Comparison of ENCODE assay signal across 8 cellular contexts in the genomic region with DNA sequence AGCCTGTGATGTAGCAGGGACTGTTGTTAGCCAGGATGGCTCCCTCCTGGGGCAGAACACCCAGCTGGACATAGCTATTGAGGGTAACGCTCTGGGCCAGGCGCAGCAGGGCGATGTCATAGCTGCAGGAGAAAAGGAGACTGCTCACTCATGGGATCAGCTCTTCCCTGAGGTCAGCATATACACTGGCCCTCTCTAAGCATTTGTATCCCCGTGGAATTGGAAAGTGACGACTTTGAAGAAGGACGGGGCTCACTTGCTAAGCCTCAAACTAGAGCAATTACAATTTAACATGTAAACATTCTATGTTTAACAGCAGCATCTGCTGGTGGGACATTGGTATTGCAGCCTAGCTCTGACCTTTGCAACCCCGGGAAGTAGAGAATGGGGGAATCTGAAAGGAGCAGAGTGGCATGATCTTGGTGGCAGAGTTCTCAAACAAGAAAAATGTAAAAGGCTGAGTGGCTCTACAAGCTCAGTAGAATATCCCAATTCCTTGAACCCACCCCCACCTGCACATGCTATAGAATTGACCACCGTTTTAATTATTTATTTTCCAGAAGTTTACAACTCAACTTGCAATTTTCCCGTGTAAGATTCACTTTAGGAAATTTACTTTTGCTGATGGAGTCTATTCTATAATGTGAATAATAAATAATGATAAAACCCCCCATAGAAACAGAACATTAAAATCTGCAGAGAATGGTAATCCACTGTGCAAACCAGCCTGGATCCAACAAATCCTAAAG. TPM values are rescaled to one million over a fixed set of nuclear protein-coding genes. Genes with fewer than 3 reads are reported as not detected.
DNase-seq lines count a peak whose midpoint lies in the region; TF ChIP-seq lines count a peak whose summit lies in the region.

No MANE protein-coding gene starts in this region.

- TF ChIP-seq EP300 in suprapubic skin (IDR thresholded peaks at IDR 0.05), result no peak

- peak; percentile 65 for DNase-seq in Daoy (ENCODE audit: low read depth)
- peak; percentile 19 for DNase-seq in KG1 (lab: John Stamatoyannopoulos, UW)
- peak; percentile 82 for DNase-seq in RKO (ENCODE audit: low spot score)
- DNase-seq in activated T-helper 2 cell treated with anti-CD3 and anti-CD28 coated beads, Interferon-gamma antibody, Interleukin-2, Interleukin-4, amounts not matched to agents 10 μg/mL and 5 μg/mL and 100 μg/mL, durations not matched to agents 14 hours and 24 hours and 36 hours (ENCODE audit: low spot score), result peak; percentile 60
- DNase-seq in fibroblast of the conjunctiva (ENCODE audit: low read depth), result peak; percentile 59
- peak; percentile 84 for DNase-seq in neural progenitor cell (ENCODE audit: low spot score)
- DNase-seq in suprapubic skin (ENCODE audit: low spot score in 2 of 2), result peak in 1 of 2 donors; percentile 72
- DNase-seq in cortex of kidney (lab: John Stamatoyannopoulos, UW), result no peak

- H2AFZ ChIP-seq in neural progenitor cell (replicated peaks), result peak overlapping the region; percentile 93

- no peaks in the 10 kb centered on the region for H3K79me2 ChIP-seq in neural progenitor cell (ENCODE audit: low read depth)

- TF ChIP-seq POLR2A in suprapubic skin (IDR thresholded peaks at IDR 0.05), result no peak

- peaks cover 11% of the 10 kb centered on the region for H3K4me1 Mint-ChIP-seq in activated T-helper 2 cell treated with anti-CD3 and anti-CD28 coated beads, Interferon-gamma antibody, Interleukin-2, Interleukin-4, amounts not matched to agents 10 μg/mL and 5 μg/mL and 100 μg/mL, durations not matched to agents 14 hours and 24 hours and 36 hours (ENCODE audit: low read depth)
- H3K4me1 Mint-ChIP-seq in neural progenitor cell, result peaks cover 7% of the 10 kb centered on the region

- H3K27me3 ChIP-seq in neural progenitor cell, result no peaks in the 10 kb centered on the region
- H3K27me3 ChIP-seq in suprapubic skin, result no peaks in the 10 kb centered on the region

- H3K4me3 Mint-ChIP-seq in activated T-helper 2 cell treated with anti-CD3 and anti-CD28 coated beads, Interferon-gamma antibody, Interleukin-2, Interleukin-4, amounts not matched to agents 10 μg/mL and 5 μg/mL and 100 μg/mL, durations not matched to agents 14 hours and 24 hours and 36 hours (ENCODE audit: low read depth), result no peak overlapping the region
- H3K4me3 Mint-ChIP-seq in neural progenitor cell, result no peak overlapping the region

- no peaks in the 10 kb centered on the region for H4K20me1 ChIP-seq in neural progenitor cell (ENCODE audit: low read depth)

- H3K4me1 ChIP-seq in neural progenitor cell, result peaks cover 4% of the 10 kb centered on the region
- H3K4me1 ChIP-seq in suprapubic skin, result peaks cover 11% of the 10 kb centered on the region

- H3K36me3 Mint-ChIP-seq in activated T-helper 2 cell treated with anti-CD3 and anti-CD28 coated beads, Interferon-gamma antibody, Interleukin-2, Interleukin-4, amounts not matched to agents 10 μg/mL and 5 μg/mL and 100 μg/mL, durations not matched to agents 14 hours and 24 hours and 36 hours (ENCODE audit: low read depth), result no peaks in the 10 kb centered on the region
- no peaks in the 10 kb centered on the region for H3K36me3 Mint-ChIP-seq in neural progenitor cell

- H3F3A ChIP-seq in neural progenitor cell (ENCODE audit: low read depth), result no peaks in the 10 kb centered on the region

- H3K27ac Mint-ChIP-seq in activated T-helper 2 cell treated with anti-CD3 and anti-CD28 coated beads, Interferon-gamma antibody, Interleukin-2, Interleukin-4, amounts not matched to agents 10 μg/mL and 5 μg/mL and 100 μg/mL, durations not matched to agents 14 hours and 24 hours and 36 hours, result no peak overlapping the region
- peak overlapping the region; percentile 59 for H3K27ac Mint-ChIP-seq in neural progenitor cell

- peak; percentile 99 for TF ChIP-seq CTCF in neural progenitor cell (IDR thresholded peaks at IDR 0.05)
- peak; percentile 95 to 98 for TF ChIP-seq CTCF in suprapubic skin (IDR thresholded peaks at IDR 0.05)

- no peaks in the 10 kb centered on the region for H3K36me3 ChIP-seq in neural progenitor cell
- H3K36me3 ChIP-seq in suprapubic skin, result no peaks in the 10 kb centered on the region

- H3K4me2 ChIP-seq in neural progenitor cell, result peak overlapping the region; percentile 61

- H3K9me3 ChIP-seq in neural progenitor cell (ENCODE audit: low read depth) (no peaks in the 10 kb centered on the region), suprapubic skin (no peaks in the 10 kb centered on the region)

- H3K4me3 ChIP-seq in neural progenitor cell (peak overlapping the region; percentile 17), suprapubic skin (no peak overlapping the region)

- H3K9me3 Mint-ChIP-seq in activated T-helper 2 cell treated with anti-CD3 and anti-CD28 coated beads, Interferon-gamma antibody, Interleukin-2, Interleukin-4, amounts not matched to agents 10 μg/mL and 5 μg/mL and 100 μg/mL, durations not matched to agents 14 hours and 24 hours and 36 hours, result no peaks in the 10 kb centered on the region
- H3K9me3 Mint-ChIP-seq in neural progenitor cell, result no peaks in the 10 kb centered on the region

- H3K27me3 Mint-ChIP-seq in activated T-helper 2 cell treated with anti-CD3 and anti-CD28 coated beads, Interferon-gamma antibody, Interleukin-2, Interleukin-4, amounts not matched to agents 10 μg/mL and 5 μg/mL and 100 μg/mL, durations not matched to agents 14 hours and 24 hours and 36 hours (ENCODE audit: low read depth), result no peaks in the 10 kb centered on the region
- no peaks in the 10 kb centered on the region for H3K27me3 Mint-ChIP-seq in neural progenitor cell (ENCODE audit: insufficient read depth, low read depth)

- WGBS in suprapubic skin, result 39% methylated on average over 9 of the region's 9 CpGs

- intact Hi-C loops in activated T-helper 2 cell treated with anti-CD3 and anti-CD28 coated beads, Interferon-gamma antibody, Interleukin-2, Interleukin-4, amounts not matched to agents 10 μg/mL and 5 μg/mL and 100 μg/mL, durations not matched to agents 14 hours and 24 hours and 36 hours (cut with micrococcal nuclease), result loop anchor here (1.0 to 10.0 kb wide), 2 partner anchors 72 to 517 kb away; no protein-coding TSS in a partner anchor

- H3K9ac ChIP-seq in neural progenitor cell, result no peak overlapping the region

- H3K27ac ChIP-seq in neural progenitor cell (no peak overlapping the region), suprapubic skin (no peak overlapping the region)

RNA-seq across cellular contexts. Expression of a gene that starts 5.0 kb away (rescaled TPM):
- not detected in 2 replicates for total RNA-seq in Daoy (2014; rRNA removed; shearing (Covaris generic))
- not detected in 2 replicates for total RNA-seq in activated T-helper 2 cell treated with anti-CD3 and anti-CD28 coated beads, Interferon-gamma antibody, Interleukin-2, Interleukin-4, amounts not matched to agents 10 μg/mL and 5 μg/mL and 100 μg/mL, durations not matched to agents 14 hours and 24 hours and 36 hours
- total RNA-seq in neural progenitor cell (ENCODE audit: low replicate concordance) (not detected in 2 replicates), suprapubic skin (not detected)

RNA-seq across cellular contexts. Expression of a gene that starts 17.5 kb away (rescaled TPM):
- total RNA-seq in Daoy (2014; rRNA removed; shearing (Covaris generic)), result not detected in 2 replicates
- total RNA-seq in activated T-helper 2 cell treated with anti-CD3 and anti-CD28 coated beads, Interferon-gamma antibody, Interleukin-2, Interleukin-4, amounts not matched to agents 10 μg/mL and 5 μg/mL and 100 μg/mL, durations not matched to agents 14 hours and 24 hours and 36 hours, result 45.8 and 47.0 TPM in 2 replicates
- total RNA-seq in neural progenitor cell (ENCODE audit: low replicate concordance) (0.52 TPM in 1 of 2 replicates, not detected in the other), suprapubic skin (1 to 10 TPM in 2 of 4 donors, under 1 TPM in 2; 0.68 to 1.9 (median 1.3) TPM)

RNA-seq across cellular contexts. Expression of a gene that starts 49.8 kb away (rescaled TPM):
- 4.3 and 14.0 TPM in 2 replicates for total RNA-seq in Daoy (2014; rRNA removed; shearing (Covaris generic))
- total RNA-seq in activated T-helper 2 cell treated with anti-CD3 and anti-CD28 coated beads, Interferon-gamma antibody, Interleukin-2, Interleukin-4, amounts not matched to agents 10 μg/mL and 5 μg/mL and 100 μg/mL, durations not matched to agents 14 hours and 24 hours and 36 hours, result 19.9 and 22.7 TPM in 2 replicates
- total RNA-seq in neural progenitor cell (ENCODE audit: low replicate concordance), result 1.5 TPM in 1 of 2 replicates, not detected in the other
- 10 to 100 TPM in 1 of 4 donors, 1 to 10 TPM in 3; 2.0 to 33.8 (median 8.8) TPM for total RNA-seq in suprapubic skin

Comparison
In these comparisons a context has a peak if more than half of its experiments do, and no peak if none do; other contexts are left out.
1. RNA of a gene that starts 17.5 kb away (total RNA-seq): 45.8 to 47.0 TPM in activated T-helper 2 cell treated with anti-CD3 and anti-CD28 coated beads, Interferon-gamma antibody, Interleukin-2, Interleukin-4, amounts not matched to agents 10 μg/mL and 5 μg/mL and 100 μg/mL, durations not matched to agents 14 hours and 24 hours and 36 hours; 0.68 to 1.9 TPM in suprapubic skin, 0.52 TPM in neural progenitor cell and not detected in Daoy; every median in the first group is over 10 times any median in the second.